8 cellular contexts compared by ENCODE assay signal in genomic region chr7:106057962-106058901, GRCh38. TPM values are rescaled to one million over a fixed set of nuclear protein-coding genes. Genes with fewer than 3 reads are reported as not detected.
DNase-seq lines count a peak whose midpoint lies in the region; ATAC-seq and FAIRE-seq lines count a peak whose summit lies in the region.

No MANE protein-coding gene starts in this region.

- DNase-seq in COR-L47 (lab: John Stamatoyannopoulos, UW) (peak; percentile 26), T-cell (peak in 5 of 34 experiments; percentile 10 to 42 (median 18)), left colon (peak; percentile 73 to 84), urothelium cell line (ENCODE audit: low spot score) (no peak), DMS114 treated with DMSO at 0.1 percent for 48 hours (lab: John Stamatoyannopoulos, UW; ENCODE audit: unreplicated experiment) (no peak), NCI-H1436 treated with DMSO at 0.1 percent for 48 hours (lab: John Stamatoyannopoulos, UW) (no peak)

- no peak overlapping the region for H3K27ac Mint-ChIP-seq in T-cell

- peak; percentile 60 for ATAC-seq in GM19328 (IDR thresholded peaks at IDR 0.05; ENCODE audit: unreplicated experiment)
- ATAC-seq in HG03196 (IDR thresholded peaks at IDR 0.05; ENCODE audit: unreplicated experiment): peak; percentile 68
- peak in 3 of 4 experiments; percentile 28 to 43 (median 28) for ATAC-seq in T-cell (replicated peaks in 1 of 4)
- ATAC-seq in left colon: peak; percentile 80

- peak; percentile 27 for FAIRE-seq in urothelium cell line (lab: Jason Lieb, UNC)

- peaks cover 27 to 41% (median 29%) of the 10 kb centered on the region in 3 donors for H3K4me1 Mint-ChIP-seq in T-cell

- no peaks in the 10 kb centered on the region for H3K36me3 Mint-ChIP-seq in T-cell

- H3K4me3 Mint-ChIP-seq in T-cell: no peak overlapping the region

- H3K9me3 Mint-ChIP-seq in T-cell: no peaks in the 10 kb centered on the region

- POLR2A ChIA-PET in T-cell (lab: Charles Lee): interaction anchor here (0.6 to 1.2 kb wide), 3 partner anchors 13 to 23 kb away, joined by 4 read pairs; no protein-coding TSS in a partner anchor

- CTCF ChIA-PET in T-cell (lab: Charles Lee): interaction anchor here (0.5 to 4.9 kb wide), 15 partner anchors 13 to 404 kb away, joined by 3 to 67 read pairs (median 4); no protein-coding TSS in a partner anchor

- intact Hi-C loops in left colon (cut with DNase I, micrococcal nuclease): loop anchor here (2.0 to 5.0 kb wide), 3 partner anchors 54 to 97 kb away; partner anchors contain the start of gene SYPL1 (in 1 of the 2)

- H3K27me3 Mint-ChIP-seq in T-cell: no peaks in the 10 kb centered on the region

RNA-seq across cellular contexts. Expression of gene SYPL1, which starts 53.9 kb away (rescaled TPM):
- total RNA-seq in T-cell: 10 to 100 TPM; 36.5 to 44.7 (median 42.6) TPM
- total RNA-seq in left colon: 10 to 100 TPM; 71.9 to 84.2 TPM

Comparison
In these comparisons a context has a peak if more than half of its experiments do, and no peak if none do; other contexts are left out.
1. DNase-seq: peak in COR-L47 (single experiment) and left colon (2 of 2); none in urothelium cell line (single experiment), DMS114 treated with DMSO at 0.1 percent for 48 hours (single experiment) and NCI-H1436 treated with DMSO at 0.1 percent for 48 hours (single experiment).
2. ATAC-seq: peak in every context shown above with its lines; median percentile 80 in left colon; 68 in HG03196; 60 in GM19328; 28 in T-cell.